In genomic region chr12:118175823-118176447, GRCh38 we compare ENCODE assay signal across 11 cellular contexts. TPM values are rescaled to one million over a fixed set of nuclear protein-coding genes. Genes with fewer than 3 reads are reported as not detected.
DNase-seq lines count a peak whose midpoint lies in the region; ATAC-seq and TF ChIP-seq lines count a peak whose summit lies in the region.
"Had no signal": no experiment of that assay in that cellular context is flagged by ENCODE, and none has a peak within 500 bp of the region (broad histone marks: within the 10 kb centered on the region; RNA-seq: fewer than 3 reads in every experiment).

No MANE protein-coding gene starts in this region.

- ATAC-seq in GM21360 (IDR thresholded peaks at IDR 0.05; ENCODE audit: unreplicated experiment) (peak; percentile 64), HG03103 (IDR thresholded peaks at IDR 0.05; ENCODE audit: low read depth, unreplicated experiment) (peak; percentile 95)

- H3K27ac ChIP-seq in OCI-LY3 (ENCODE audit: low read length) (no peak overlapping the region), SK-N-SH (ENCODE audit: low read depth in 2 of 2, low read length in 1 of 2) (no peak overlapping the region), hepatocyte (no peak overlapping the region)

- DNase-seq in GM12864 (ENCODE audit: low read depth) (peak; percentile 38), superior temporal gyrus (ENCODE audit: extremely low spot score) (no peak), H4 (ENCODE audit: low spot score) (no peak), SK-N-SH (no peak), hepatocyte (ENCODE audit: low spot score) (no peak)
- DNase-seq: GF-D8; H9; stimulated activated CD4-positive, alpha-beta T cell treated with anti-CD3 and anti-CD28 coated beads, Interleukin-15, amount 100 ng/mL, for 24 hours had no signal

- H2AFZ ChIP-seq in OCI-LY3 (ENCODE audit: low read depth, low read length): no peak overlapping the region
- H2AFZ ChIP-seq in SK-N-SH (ENCODE audit: low read depth): no peak overlapping the region
- no peak overlapping the region for H2AFZ ChIP-seq in hepatocyte

- peaks cover 13% of the 10 kb centered on the region for H3K4me1 ChIP-seq in OCI-LY3 (ENCODE audit: low read length)
- no peaks in the 10 kb centered on the region for H3K4me1 ChIP-seq in SK-N-SH (ENCODE audit: control insufficient read depth in 1 of 2, insufficient read depth in 2 of 2, low read depth in 1 of 2, low read length in 1 of 2)
- H3K4me1 ChIP-seq in hepatocyte (ENCODE audit: insufficient read depth): no peaks in the 10 kb centered on the region

- H3K4me3 ChIP-seq in GM12864 (ENCODE audit: low read depth, low read length) (no peak overlapping the region), OCI-LY3 (ENCODE audit: low read length) (no peak overlapping the region), SK-N-SH (ENCODE audit: low read depth in 2 of 2, low read length in 1 of 2) (no peak overlapping the region), hepatocyte (no peak overlapping the region)

- H3K9me3 ChIP-seq in OCI-LY3 (ENCODE audit: insufficient read depth, low read length) (no peaks in the 10 kb centered on the region), SK-N-SH (no peaks in the 10 kb centered on the region), hepatocyte (ENCODE audit: low read depth) (no peaks in the 10 kb centered on the region)

- no peak for TF ChIP-seq RAD21 in SK-N-SH (IDR thresholded peaks at IDR 0.05; ENCODE audit: low read length)

- 94% methylated on average over 4 of the region's 4 CpGs for WGBS in SK-N-SH (ENCODE audit: low lambda C conversion rate)
- WGBS in hepatocyte (ENCODE audit: low lambda C conversion rate, missing lambda C conversion rate): 92% methylated on average over 4 of the region's 4 CpGs

- H3K9ac ChIP-seq in OCI-LY3 (ENCODE audit: low read length) (no peak overlapping the region), SK-N-SH (no peak overlapping the region)

- H3K9me2 ChIP-seq in SK-N-SH (no peaks in the 10 kb centered on the region), hepatocyte (replicated peaks; ENCODE audit: insufficient read depth) (no peaks in the 10 kb centered on the region)

- CTCF ChIA-PET in SK-N-SH (lab: Yijun Ruan, JAX): interaction anchor here (0.6 to 4.1 kb wide), 4 partner anchors 11 to 201 kb away, joined by 3 to 34 read pairs (median 7); partner anchors contain the start of gene SUDS3

- H3K79me2 ChIP-seq in OCI-LY3 (ENCODE audit: low read length): no peaks in the 10 kb centered on the region
- no peaks in the 10 kb centered on the region for H3K79me2 ChIP-seq in SK-N-SH (ENCODE audit: insufficient read depth)
- H3K79me2 ChIP-seq in hepatocyte: no peaks in the 10 kb centered on the region

- H3K36me3 ChIP-seq in OCI-LY3 (replicated peaks; ENCODE audit: low read depth, low read length) (peaks cover 41% of the 10 kb centered on the region), SK-N-SH (replicated peaks in 1 of 2; ENCODE audit: control insufficient read depth in 1 of 2, insufficient read depth in 2 of 2, low read length in 1 of 2) (peaks cover 44 to 73% of the 10 kb centered on the region in 2 experiments), hepatocyte (replicated peaks; ENCODE audit: insufficient read depth, low read depth) (peaks cover 4% of the 10 kb centered on the region)

- H3K27me3 ChIP-seq in OCI-LY3 (ENCODE audit: low read depth, low read length): no peaks in the 10 kb centered on the region
- no peaks in the 10 kb centered on the region for H3K27me3 ChIP-seq in SK-N-SH (ENCODE audit: insufficient read depth)
- no peaks in the 10 kb centered on the region for H3K27me3 ChIP-seq in hepatocyte

- no peaks in the 10 kb centered on the region for H4K20me1 ChIP-seq in OCI-LY3 (ENCODE audit: insufficient read depth, low read length)
- H4K20me1 ChIP-seq in SK-N-SH (ENCODE audit: insufficient read depth): no peaks in the 10 kb centered on the region
- no peaks in the 10 kb centered on the region for H4K20me1 ChIP-seq in hepatocyte (ENCODE audit: insufficient read depth, poor library complexity, severe bottlenecking)

- TF ChIP-seq EP300 in SK-N-SH (IDR thresholded peaks at IDR 0.05; ENCODE audit: borderline replicate concordance in 1 of 2, low read depth in 1 of 2, low read length in 1 of 2): no peak

- POLR2A ChIA-PET in SK-N-SH (lab: Yijun Ruan, JAX): no interaction called here

- H3K4me2 ChIP-seq in OCI-LY3 (ENCODE audit: low read length): peak overlapping the region; percentile 7; the same call in 1 of the 2 replicates
- H3K4me2 ChIP-seq in SK-N-SH: no peak overlapping the region
- H3K4me2 ChIP-seq in hepatocyte: no peak overlapping the region

- TF ChIP-seq CTCF in GM12864 (IDR thresholded peaks at IDR 0.05; ENCODE audit: low read depth, low read length, missing control alignments): no peak
- TF ChIP-seq CTCF in OCI-LY3 (IDR thresholded peaks at IDR 0.05; ENCODE audit: low read depth, low read length): no peak
- TF ChIP-seq CTCF in SK-N-SH (IDR thresholded peaks at IDR 0.05): no peak
- TF ChIP-seq CTCF in hepatocyte (IDR thresholded peaks at IDR 0.05; ENCODE audit: poor library complexity): no peak

- no peaks in the 10 kb centered on the region for H3F3A ChIP-seq in SK-N-SH (replicated peaks; ENCODE audit: insufficient read depth)

TF ChIP-seq in SK-N-SH, 30 proteins besides CTCF, POLR2A, EP300 and RAD21:
- no peak for TF ChIP-seq FOXM1 (IDR thresholded peaks at IDR 0.05; ENCODE audit: low read depth)
- no peak for TF ChIP-seq SIN3A (IDR thresholded peaks at IDR 0.05; ENCODE audit: borderline replicate concordance, low read depth, low read length)
- no peak for TF ChIP-seq FOSL2 (IDR thresholded peaks at IDR 0.05; ENCODE audit: borderline replicate concordance, low read depth)
- TF ChIP-seq RFX5 (IDR thresholded peaks at IDR 0.05; ENCODE audit: low read length): no peak
- TF ChIP-seq POLR2AphosphoS5 (IDR thresholded peaks at IDR 0.05; ENCODE audit: low read depth, low read length): no peak
- no peak for TF ChIP-seq SMC3 (IDR thresholded peaks at IDR 0.05; ENCODE audit: low read depth, low read length)
- no peak for TF ChIP-seq RXRA (IDR thresholded peaks at IDR 0.05; ENCODE audit: borderline replicate concordance, low read depth)
- no peak for TF ChIP-seq GABPA (IDR thresholded peaks at IDR 0.05; ENCODE audit: low read depth)
- no peak for TF ChIP-seq FOXJ3 (CRISPR knock-in tag; IDR thresholded peaks at IDR 0.05)
- no peak for TF ChIP-seq TEAD4 (IDR thresholded peaks at IDR 0.05; ENCODE audit: borderline replicate concordance, insufficient read depth)
- no peak for TF ChIP-seq PBX3 (IDR thresholded peaks at IDR 0.05)
- TF ChIP-seq TCF12 (IDR thresholded peaks at IDR 0.05): no peak
- TF ChIP-seq YY1 (IDR thresholded peaks at IDR 0.05; ENCODE audit: low read depth): no peak
- no peak for TF ChIP-seq ELF1 (IDR thresholded peaks at IDR 0.05)
- no peak for TF ChIP-seq REST (IDR thresholded peaks at IDR 0.05; ENCODE audit: low read depth, low read length)
- TF ChIP-seq JUND (IDR thresholded peaks at IDR 0.05): no peak
- no peak for TF ChIP-seq GATA2 (CRISPR knock-in tag; IDR thresholded peaks at IDR 0.05)
- TF ChIP-seq RCOR1 (IDR thresholded peaks at IDR 0.05; ENCODE audit: low read length): no peak
- no peak for TF ChIP-seq TAF1 (IDR thresholded peaks at IDR 0.05; ENCODE audit: borderline replicate concordance, low read depth, low read length)

RNA-seq across cellular contexts. Expression of gene PEBP1, which starts 40.0 kb away (rescaled TPM):
- 150 and 167 TPM in 2 replicates for total RNA-seq in H4 (2014; rRNA removed; shearing (Covaris generic))
- polyA plus RNA-seq in SK-N-SH (2012; rRNA removed): 186 and 219 TPM in 2 replicates
- 169 and 192 TPM in 2 replicates for polyA plus RNA-seq in SK-N-SH (2012; cell fraction: cytosol; rRNA removed)
- polyA plus RNA-seq in SK-N-SH (2012; cell fraction: nucleus; rRNA removed): 117 and 126 TPM in 2 replicates
- 551 and 598 TPM in 2 replicates for total RNA-seq in hepatocyte
- 580 and 685 TPM in 2 replicates for polyA plus RNA-seq in hepatocyte
